In the genomic region with DNA sequence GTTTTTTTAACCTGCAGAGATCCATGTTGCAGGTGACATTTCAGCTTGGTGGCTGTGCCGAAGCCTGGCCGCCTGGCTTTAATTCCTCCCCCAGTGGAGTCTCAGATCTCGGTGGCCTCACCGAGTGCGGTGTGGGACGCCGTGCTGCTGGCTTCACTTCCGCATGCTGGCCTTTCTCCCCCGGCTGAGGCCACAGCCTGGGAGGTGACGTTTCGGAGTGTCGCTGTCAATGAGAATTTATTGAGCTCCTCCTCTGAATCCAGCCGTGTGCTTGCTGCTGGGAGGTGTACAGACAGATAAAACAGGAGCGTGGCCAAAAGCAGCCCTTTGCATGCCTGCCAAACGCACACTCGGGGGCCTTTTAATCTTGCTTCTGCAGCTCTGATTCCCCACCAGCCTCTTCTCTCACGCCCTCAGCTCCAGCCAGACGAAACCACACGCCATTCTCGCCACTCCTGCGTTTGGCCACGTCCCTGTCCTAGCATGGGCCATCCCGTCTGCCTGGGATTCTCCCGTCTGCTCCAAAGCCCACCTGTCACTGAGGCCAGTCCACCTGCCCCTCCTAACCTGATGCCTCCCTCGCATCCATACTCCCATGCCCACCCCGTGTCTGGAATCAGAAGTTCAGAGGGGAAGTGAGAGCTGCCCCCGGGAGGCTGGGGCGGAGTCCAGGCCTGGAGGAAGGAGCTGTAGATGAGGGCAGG, we compare ENCODE assay signal across 1 cellular context.
TF ChIP-seq lines count a peak whose summit lies in the region.

No MANE protein-coding gene starts in this region.

TF ChIP-seq in K562, 482 proteins besides CTCF, POLR2A, EP300 and RAD21 (continued from another document and continues in another):
- peak; percentile 31 for TF ChIP-seq CCNT2 (IDR thresholded peaks at IDR 0.05; ENCODE audit: borderline replicate concordance, extremely low read depth, insufficient read length, low read depth, low read length)
- TF ChIP-seq RCOR1 (IDR thresholded peaks at IDR 0.05; ENCODE audit: borderline replicate concordance in 1 of 2, low read depth in 2 of 2, low read length in 2 of 2), result peak in 1 of 2 experiments; percentile 55; a peak in 2 of 4 replicates
- TF ChIP-seq MYC (IDR thresholded peaks at IDR 0.05; ENCODE audit: low read depth, low read length), result peak; percentile 71
- TF ChIP-seq MYC (CRISPR knock-in tag; IDR thresholded peaks at IDR 0.05; ENCODE audit: borderline replicate concordance, low read depth), result no peak
- TF ChIP-seq ZNF655 (CRISPR knock-in tag; IDR thresholded peaks at IDR 0.05), result no peak
- TF ChIP-seq TCF3 (CRISPR knock-in tag; IDR thresholded peaks at IDR 0.05), result peak; percentile 80
- peak; percentile 40; the same call in 1 of the 2 replicates for TF ChIP-seq GATA2 (CRISPR knock-in tag; IDR thresholded peaks at IDR 0.05)
- TF ChIP-seq RNF2 (IDR thresholded peaks at IDR 0.05), result peak; percentile 69; the same call in 1 of the 2 replicates
- peak; percentile 73 for TF ChIP-seq TEAD4 (IDR thresholded peaks at IDR 0.05; ENCODE audit: low read length)
- no peak for TF ChIP-seq TEAD4 (CRISPR knock-in tag; IDR thresholded peaks at IDR 0.05; ENCODE audit: borderline replicate concordance)
- TF ChIP-seq NFXL1 (CRISPR knock-in tag; IDR thresholded peaks at IDR 0.05), result no peak
- TF ChIP-seq ARID4B (CRISPR knock-in tag; IDR thresholded peaks at IDR 0.05), result peak; percentile 88
- TF ChIP-seq ESRRB (CRISPR knock-in tag; IDR thresholded peaks at IDR 0.05; ENCODE audit: borderline replicate concordance), result no peak
- peak; percentile 69; the same call in 1 of the 2 replicates for TF ChIP-seq ZBTB2 (IDR thresholded peaks at IDR 0.05)
- TF ChIP-seq POLR2G (IDR thresholded peaks at IDR 0.05; ENCODE audit: low read depth, low read length), result peak; percentile 51
- TF ChIP-seq, protein P1, sequence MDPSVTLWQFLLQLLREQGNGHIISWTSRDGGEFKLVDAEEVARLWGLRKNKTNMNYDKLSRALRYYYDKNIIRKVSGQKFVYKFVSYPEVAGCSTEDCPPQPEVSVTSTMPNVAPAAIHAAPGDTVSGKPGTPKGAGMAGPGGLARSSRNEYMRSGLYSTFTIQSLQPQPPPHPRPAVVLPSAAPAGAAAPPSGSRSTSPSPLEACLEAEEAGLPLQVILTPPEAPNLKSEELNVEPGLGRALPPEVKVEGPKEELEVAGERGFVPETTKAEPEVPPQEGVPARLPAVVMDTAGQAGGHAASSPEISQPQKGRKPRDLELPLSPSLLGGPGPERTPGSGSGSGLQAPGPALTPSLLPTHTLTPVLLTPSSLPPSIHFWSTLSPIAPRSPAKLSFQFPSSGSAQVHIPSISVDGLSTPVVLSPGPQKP (CRISPR knock-in tag; IDR thresholded peaks at IDR 0.05), result no peak
- no peak for TF ChIP-seq HMG20B (CRISPR knock-in tag; IDR thresholded peaks at IDR 0.05)
- TF ChIP-seq ZFX (CRISPR knock-in tag; IDR thresholded peaks at IDR 0.05), result 0 out of 2 replicates have a peak, but pooled peaks have one; percentile 13
- peak in 1 of 2 experiments; percentile 43; a peak in 1 of 4 replicates for TF ChIP-seq MAZ (CRISPR knock-in tag; conservative IDR thresholded peaks at IDR 0.05 in 1 of 2, IDR thresholded peaks at IDR 0.05 in 1 of 2)
- no peak for TF ChIP-seq GATAD2A (IDR thresholded peaks at IDR 0.05)
- peak; percentile 71; the same call in 1 of the 2 replicates for TF ChIP-seq KLF16 (IDR thresholded peaks at IDR 0.05)
- TF ChIP-seq YY1 (IDR thresholded peaks at IDR 0.05; ENCODE audit: borderline replicate concordance in 1 of 3, control insufficient read depth in 1 of 3, extremely low read depth in 1 of 3, insufficient read depth in 3 of 3, insufficient read length in 1 of 3, insufficient replicate concordance in 2 of 3, low read depth in 1 of 3, low read length in 2 of 3), result peak in 1 of 3 experiments; percentile 21
- TF ChIP-seq DNMT1 (IDR thresholded peaks at IDR 0.05), result no peak
- TF ChIP-seq EP400 (IDR thresholded peaks at IDR 0.05), result peak; percentile 15; the same call in 1 of the 2 replicates
- TF ChIP-seq HMGN3 (IDR thresholded peaks at IDR 0.05; ENCODE audit: borderline replicate concordance, extremely low read depth, insufficient read length, low read depth, low read length), result peak; percentile 63
- TF ChIP-seq TAL1 (IDR thresholded peaks at IDR 0.05), result peak; percentile 52; the same call in 1 of the 2 replicates
- TF ChIP-seq MBD2 (IDR thresholded peaks at IDR 0.05; ENCODE audit: borderline replicate concordance, low read depth), result peak; percentile 51
- no peak for TF ChIP-seq THRA (IDR thresholded peaks at IDR 0.05)
- peak; percentile 81 for TF ChIP-seq TAF9B (IDR thresholded peaks at IDR 0.05; ENCODE audit: partially characterized antibody)
- peak; percentile 11 to 43; a peak in 1 of 4 replicates for TF ChIP-seq TRIM24 (IDR thresholded peaks at IDR 0.05)
- peak; percentile 67 to 88 for TF ChIP-seq KDM1A (IDR thresholded peaks at IDR 0.05)
- TF ChIP-seq ID3 (CRISPR knock-in tag; IDR thresholded peaks at IDR 0.05), result no peak
- no peak for TF ChIP-seq ID3 (tag; IDR thresholded peaks at IDR 0.05)
- peak; percentile 82 for TF ChIP-seq ZKSCAN1 (IDR thresholded peaks at IDR 0.05; ENCODE audit: low read depth, low read length)
- peak; percentile 47 for TF ChIP-seq L3MBTL2 (IDR thresholded peaks at IDR 0.05)
- no peak for TF ChIP-seq ETV5 (CRISPR knock-in tag; IDR thresholded peaks at IDR 0.05; ENCODE audit: low read depth)
- TF ChIP-seq KDM5B (IDR thresholded peaks at IDR 0.05; ENCODE audit: insufficient replicate concordance, low read depth, low read length), result peak; percentile 36
- no peak for TF ChIP-seq SREBF2 (CRISPR knock-in tag; IDR thresholded peaks at IDR 0.05)
- peak; percentile 44 for TF ChIP-seq RBM39 (optimal IDR thresholded peaks at IDR 0.05; ENCODE audit: low read depth, low read length)
- TF ChIP-seq RUNX1 (IDR thresholded peaks at IDR 0.05; ENCODE audit: low read depth), result peak; percentile 53; the same call in 1 of the 2 replicates
- peak; percentile 69 for TF ChIP-seq LCOR (CRISPR knock-in tag; IDR thresholded peaks at IDR 0.05)
- peak; percentile 17 to 40; a peak in 3 of 4 replicates for TF ChIP-seq TBL1XR1 (IDR thresholded peaks at IDR 0.05; ENCODE audit: low read length in 2 of 2)
- TF ChIP-seq, protein P2, sequence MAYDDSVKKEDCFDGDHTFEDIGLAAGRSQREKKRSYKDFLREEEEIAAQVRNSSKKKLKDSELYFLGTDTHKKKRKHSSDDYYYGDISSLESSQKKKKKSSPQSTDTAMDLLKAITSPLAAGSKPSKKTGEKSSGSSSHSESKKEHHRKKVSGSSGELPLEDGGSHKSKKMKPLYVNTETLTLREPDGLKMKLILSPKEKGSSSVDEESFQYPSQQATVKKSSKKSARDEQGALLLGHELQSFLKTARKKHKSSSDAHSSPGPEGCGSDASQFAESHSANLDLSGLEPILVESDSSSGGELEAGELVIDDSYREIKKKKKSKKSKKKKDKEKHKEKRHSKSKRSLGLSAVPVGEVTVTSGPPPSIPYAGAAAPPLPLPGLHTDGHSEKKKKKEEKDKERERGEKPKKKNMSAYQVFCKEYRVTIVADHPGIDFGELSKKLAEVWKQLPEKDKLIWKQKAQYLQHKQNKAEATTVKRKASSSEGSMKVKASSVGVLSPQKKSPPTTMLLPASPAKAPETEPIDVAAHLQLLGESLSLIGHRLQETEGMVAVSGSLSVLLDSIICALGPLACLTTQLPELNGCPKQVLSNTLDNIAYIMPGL (CRISPR knock-in tag; IDR thresholded peaks at IDR 0.05), result no peak
- TF ChIP-seq TEAD1 (CRISPR knock-in tag; IDR thresholded peaks at IDR 0.05), result peak in 1 of 2 experiments; percentile 43; a peak in 1 of 4 replicates
- TF ChIP-seq, protein P3, sequence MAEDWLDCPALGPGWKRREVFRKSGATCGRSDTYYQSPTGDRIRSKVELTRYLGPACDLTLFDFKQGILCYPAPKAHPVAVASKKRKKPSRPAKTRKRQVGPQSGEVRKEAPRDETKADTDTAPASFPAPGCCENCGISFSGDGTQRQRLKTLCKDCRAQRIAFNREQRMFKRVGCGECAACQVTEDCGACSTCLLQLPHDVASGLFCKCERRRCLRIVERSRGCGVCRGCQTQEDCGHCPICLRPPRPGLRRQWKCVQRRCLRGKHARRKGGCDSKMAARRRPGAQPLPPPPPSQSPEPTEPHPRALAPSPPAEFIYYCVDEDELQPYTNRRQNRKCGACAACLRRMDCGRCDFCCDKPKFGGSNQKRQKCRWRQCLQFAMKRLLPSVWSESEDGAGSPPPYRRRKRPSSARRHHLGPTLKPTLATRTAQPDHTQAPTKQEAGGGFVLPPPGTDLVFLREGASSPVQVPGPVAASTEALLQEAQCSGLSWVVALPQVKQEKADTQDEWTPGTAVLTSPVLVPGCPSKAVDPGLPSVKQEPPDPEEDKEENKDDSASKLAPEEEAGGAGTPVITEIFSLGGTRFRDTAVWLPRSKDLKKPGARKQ (CRISPR knock-in tag; IDR thresholded peaks at IDR 0.05), result no peak
- TF ChIP-seq ZC3H4 (CRISPR knock-in tag; IDR thresholded peaks at IDR 0.05; ENCODE audit: borderline replicate concordance), result no peak
- TF ChIP-seq ZBTB7A (IDR thresholded peaks at IDR 0.05; ENCODE audit: borderline replicate concordance, control insufficient read depth, low read depth, low read length), result 0 out of 2 replicates have a peak, but pooled peaks have one; percentile 31
- TF ChIP-seq MAFG (tag; conservative IDR thresholded peaks at IDR 0.05), result no peak
- no peak for TF ChIP-seq FOXJ3 (CRISPR knock-in tag; IDR thresholded peaks at IDR 0.05)
- 0 out of 2 replicates have a peak, but pooled peaks have one; percentile 50 for TF ChIP-seq ETV1 (tag; conservative IDR thresholded peaks at IDR 0.05; ENCODE audit: low read depth)
- TF ChIP-seq MIER1 (IDR thresholded peaks at IDR 0.05; ENCODE audit: low read depth), result peak; percentile 65; the same call in 1 of the 2 replicates
- TF ChIP-seq NCOR1 (IDR thresholded peaks at IDR 0.05), result peak; percentile 91
- no peak for TF ChIP-seq NONO (IDR thresholded peaks at IDR 0.05; ENCODE audit: low read depth in 2 of 2, low read length in 1 of 2)
- no peak for TF ChIP-seq TCF15 (CRISPR knock-in tag; IDR thresholded peaks at IDR 0.05)
- TF ChIP-seq MAFK (IDR thresholded peaks at IDR 0.05; ENCODE audit: low read length), result no peak
